ENCODE assay signal across 10 cellular contexts in the genomic region with DNA sequence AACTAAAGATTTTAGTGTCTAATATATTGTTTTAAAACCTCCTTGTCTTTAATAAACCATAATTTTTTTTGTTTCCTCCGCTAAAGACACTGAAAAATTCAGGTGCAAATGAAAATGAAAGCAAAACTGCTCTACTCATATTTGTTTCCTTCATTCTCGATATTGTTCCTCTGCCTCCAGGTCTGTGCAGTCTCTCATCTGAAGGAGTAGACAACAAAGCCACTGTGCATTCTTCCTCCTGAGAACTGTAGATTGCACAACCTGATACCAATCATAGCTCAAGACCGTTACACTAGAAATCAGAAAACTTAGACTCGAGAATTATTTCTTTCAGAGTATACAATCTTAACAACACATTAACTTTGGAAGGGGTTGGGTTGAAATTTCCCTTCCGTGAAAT.
DNase-seq lines count a peak whose midpoint lies in the region; ATAC-seq, FAIRE-seq and TF ChIP-seq lines count a peak whose summit lies in the region.
"Had no signal": no experiment of that assay in that cellular context is flagged by ENCODE, and none has a peak within 500 bp of the region (broad histone marks: within the 10 kb centered on the region; RNA-seq: fewer than 3 reads in every experiment).

No MANE protein-coding gene starts in this region.

- peaks cover 5% of the 10 kb centered on the region for H3K4me1 Mint-ChIP-seq in activated naive CD4-positive, alpha-beta T cell treated with anti-CD3 and anti-CD28 coated beads, Interleukin-2, amount 10 ng/mL, durations not matched to agents 7 days and 5 days
- H3K4me1 Mint-ChIP-seq in activated CD8-positive, alpha-beta T cell treated with anti-CD3 and anti-CD28 coated beads for 36 hours (ENCODE audit: low read depth) = peaks cover 3% of the 10 kb centered on the region
- H3K4me1 Mint-ChIP-seq in immature natural killer cell = peaks cover 2 to 18% of the 10 kb centered on the region in 2 donors

- H3K27ac Mint-ChIP-seq in activated naive CD4-positive, alpha-beta T cell treated with anti-CD3 and anti-CD28 coated beads, Interleukin-2, amount 10 ng/mL, durations not matched to agents 7 days and 5 days = peak overlapping the region; percentile 29
- no peak overlapping the region for H3K27ac Mint-ChIP-seq in activated CD8-positive, alpha-beta T cell treated with anti-CD3 and anti-CD28 coated beads for 36 hours
- H3K27ac Mint-ChIP-seq in immature natural killer cell = peak overlapping the region in 5 of 6 donors; percentile 10 to 64 (median 63)

- no peaks in the 10 kb centered on the region for H3K27me3 Mint-ChIP-seq in activated naive CD4-positive, alpha-beta T cell treated with anti-CD3 and anti-CD28 coated beads, Interleukin-2, amount 10 ng/mL, durations not matched to agents 7 days and 5 days
- H3K27me3 Mint-ChIP-seq in activated CD8-positive, alpha-beta T cell treated with anti-CD3 and anti-CD28 coated beads for 36 hours = no peaks in the 10 kb centered on the region
- no peaks in the 10 kb centered on the region for H3K27me3 Mint-ChIP-seq in immature natural killer cell (ENCODE audit: low read depth in 3 of 3)

- no peak for ATAC-seq in activated CD8-positive, alpha-beta T cell treated with anti-CD3 and anti-CD28 coated beads for 36 hours
- no peak for ATAC-seq in HG02623 (IDR thresholded peaks at IDR 0.05; ENCODE audit: unreplicated experiment)

- CTCF ChIA-PET in activated naive CD4-positive, alpha-beta T cell treated with anti-CD3 and anti-CD28 coated beads, Interleukin-2, amount 10 ng/mL, durations not matched to agents 7 days and 5 days (lab: Charles Lee) = no interaction called here
- CTCF ChIA-PET in activated CD8-positive, alpha-beta T cell treated with anti-CD3 and anti-CD28 coated beads for 36 hours (lab: Charles Lee) = no interaction called here

- no peak for DNase-seq in activated naive CD4-positive, alpha-beta T cell treated with anti-CD3 and anti-CD28 coated beads, Interleukin-2, amount 10 ng/mL, durations not matched to agents 7 days and 5 days
- DNase-seq in activated naive CD4-positive, alpha-beta T cell treated with Interleukin-2 at 50 U/mL for 16 hours = no peak
- DNase-seq in activated CD8-positive, alpha-beta T cell treated with anti-CD3 and anti-CD28 coated beads for 36 hours = no peak
- DNase-seq in immature natural killer cell = no peak
- peak; percentile 16 for DNase-seq in urothelium cell line (ENCODE audit: low spot score)
- DNase-seq in GM10266 (ENCODE audit: extremely low spot score) = no peak
- no peak for DNase-seq in inferior parietal cortex (ENCODE audit: extremely low spot score)
- DNase-seq: IMR-90 had no signal

- intact Hi-C loops in activated CD8-positive, alpha-beta T cell treated with anti-CD3 and anti-CD28 coated beads for 36 hours (cut with micrococcal nuclease) = no loop called here

- peak overlapping the region; percentile 69 for H3K4me3 Mint-ChIP-seq in activated naive CD4-positive, alpha-beta T cell treated with anti-CD3 and anti-CD28 coated beads, Interleukin-2, amount 10 ng/mL, durations not matched to agents 7 days and 5 days
- H3K4me3 Mint-ChIP-seq in activated CD8-positive, alpha-beta T cell treated with anti-CD3 and anti-CD28 coated beads for 36 hours = peak overlapping the region; percentile 40
- H3K4me3 Mint-ChIP-seq in immature natural killer cell = peak overlapping the region; percentile 69 to 86 (median 80)

- no peaks in the 10 kb centered on the region for H3K36me3 Mint-ChIP-seq in activated naive CD4-positive, alpha-beta T cell treated with anti-CD3 and anti-CD28 coated beads, Interleukin-2, amount 10 ng/mL, durations not matched to agents 7 days and 5 days
- H3K36me3 Mint-ChIP-seq in activated CD8-positive, alpha-beta T cell treated with anti-CD3 and anti-CD28 coated beads for 36 hours (ENCODE audit: low read depth) = no peaks in the 10 kb centered on the region
- H3K36me3 Mint-ChIP-seq in immature natural killer cell = peaks cover 0 to 4% (median 0%) of the 10 kb centered on the region in 3 donors

- POLR2A ChIA-PET in activated CD8-positive, alpha-beta T cell treated with anti-CD3 and anti-CD28 coated beads for 36 hours (lab: Charles Lee) = no interaction called here

- no peaks in the 10 kb centered on the region for H3K9me3 Mint-ChIP-seq in activated naive CD4-positive, alpha-beta T cell treated with anti-CD3 and anti-CD28 coated beads, Interleukin-2, amount 10 ng/mL, durations not matched to agents 7 days and 5 days
- H3K9me3 Mint-ChIP-seq in activated CD8-positive, alpha-beta T cell treated with anti-CD3 and anti-CD28 coated beads for 36 hours = peaks cover 6% of the 10 kb centered on the region
- peaks cover 4 to 41% (median 21%) of the 10 kb centered on the region in 6 donors for H3K9me3 Mint-ChIP-seq in immature natural killer cell

- no peak for TF ChIP-seq CTCF in activated CD8-positive, alpha-beta T cell treated with anti-CD3 and anti-CD28 coated beads for 36 hours (IDR thresholded peaks at IDR 0.05)
- no peak for TF ChIP-seq CTCF in GM10266 (IDR thresholded peaks at IDR 0.05; ENCODE audit: control insufficient read depth, insufficient read depth, low read depth, missing control alignments)

- FAIRE-seq in urothelium cell line (lab: Jason Lieb, UNC) = no peak
- FAIRE-seq: TTC549 had no signal
